Comparison of ENCODE assay signal across 1 cellular context in the genomic region with DNA sequence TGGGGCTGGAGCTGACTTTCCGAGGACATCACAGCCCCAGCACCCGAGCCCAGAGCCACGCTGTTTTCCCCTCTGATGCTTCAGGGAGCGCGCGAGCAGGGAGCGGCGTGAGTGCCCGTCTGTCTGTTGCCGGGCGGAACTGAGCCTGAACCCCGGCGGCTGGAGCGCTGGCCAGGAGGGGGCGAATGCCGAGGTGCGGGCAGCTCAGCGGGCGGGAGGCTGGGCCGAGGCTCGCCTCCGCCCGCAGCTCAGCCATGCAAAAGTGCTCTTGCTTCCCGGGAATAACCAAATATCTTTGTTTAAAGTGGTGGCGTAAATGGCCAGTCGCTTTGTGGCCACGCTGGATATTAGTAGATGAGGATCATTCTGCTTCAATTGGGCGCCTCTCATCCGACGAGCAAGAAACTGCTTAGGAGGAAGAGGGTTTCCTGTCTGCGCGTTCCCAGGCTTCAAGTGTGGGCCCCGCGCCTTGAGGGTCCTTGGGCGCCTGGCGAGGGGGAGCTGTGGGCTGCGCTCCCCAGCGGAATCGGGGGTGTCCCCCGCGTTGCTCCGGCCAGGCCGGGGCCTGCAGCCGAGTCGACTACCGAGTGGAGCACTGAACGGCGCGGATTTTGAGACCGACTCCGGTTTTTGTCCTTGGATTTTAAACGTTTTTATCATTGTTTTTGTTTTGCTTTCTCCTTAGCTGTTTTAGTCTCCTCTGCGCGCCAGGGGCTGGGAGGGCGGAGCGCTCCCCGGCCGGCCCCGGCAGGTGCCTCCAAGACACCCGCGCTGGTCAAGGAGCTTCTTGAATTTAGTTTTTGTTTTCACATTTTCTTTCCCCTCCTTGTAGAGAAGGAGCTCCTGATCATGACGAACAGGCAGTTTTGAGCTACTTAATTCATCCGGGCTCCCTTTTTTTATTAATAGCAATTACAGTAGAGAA.
TF ChIP-seq lines count a peak whose summit lies in the region.

No MANE protein-coding gene starts in this region.

TF ChIP-seq in K562, 482 proteins besides CTCF, POLR2A, EP300 and RAD21:
- TF ChIP-seq ZKSCAN8 (CRISPR knock-in tag; IDR thresholded peaks at IDR 0.05) (no peak), PCBP2 (IDR thresholded peaks at IDR 0.05; ENCODE audit: low read depth, low read length, poor library complexity, severe bottlenecking) (no peak), ZNF561 (CRISPR knock-in tag; conservative IDR thresholded peaks at IDR 0.05) (no peak), ELF4 (CRISPR knock-in tag; IDR thresholded peaks at IDR 0.05) (no peak), HDAC8 (tag; IDR thresholded peaks at IDR 0.05) (no peak), L3MBTL2 (IDR thresholded peaks at IDR 0.05) (no peak), ZSCAN32 (CRISPR knock-in tag; IDR thresholded peaks at IDR 0.05) (no peak), ZNF778 (CRISPR knock-in tag; IDR thresholded peaks at IDR 0.05) (no peak), CEBPB (tag; IDR thresholded peaks at IDR 0.05) (no peak), E2F3 (CRISPR knock-in tag; IDR thresholded peaks at IDR 0.05) (no peak), ZNF707 (CRISPR knock-in tag; conservative IDR thresholded peaks at IDR 0.05) (no peak), PURB (CRISPR knock-in tag; IDR thresholded peaks at IDR 0.05; ENCODE audit: low read depth) (no peak)
- TF ChIP-seq, protein P1, sequence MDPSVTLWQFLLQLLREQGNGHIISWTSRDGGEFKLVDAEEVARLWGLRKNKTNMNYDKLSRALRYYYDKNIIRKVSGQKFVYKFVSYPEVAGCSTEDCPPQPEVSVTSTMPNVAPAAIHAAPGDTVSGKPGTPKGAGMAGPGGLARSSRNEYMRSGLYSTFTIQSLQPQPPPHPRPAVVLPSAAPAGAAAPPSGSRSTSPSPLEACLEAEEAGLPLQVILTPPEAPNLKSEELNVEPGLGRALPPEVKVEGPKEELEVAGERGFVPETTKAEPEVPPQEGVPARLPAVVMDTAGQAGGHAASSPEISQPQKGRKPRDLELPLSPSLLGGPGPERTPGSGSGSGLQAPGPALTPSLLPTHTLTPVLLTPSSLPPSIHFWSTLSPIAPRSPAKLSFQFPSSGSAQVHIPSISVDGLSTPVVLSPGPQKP (CRISPR knock-in tag; IDR thresholded peaks at IDR 0.05), result no peak
- TF ChIP-seq, protein P2, sequence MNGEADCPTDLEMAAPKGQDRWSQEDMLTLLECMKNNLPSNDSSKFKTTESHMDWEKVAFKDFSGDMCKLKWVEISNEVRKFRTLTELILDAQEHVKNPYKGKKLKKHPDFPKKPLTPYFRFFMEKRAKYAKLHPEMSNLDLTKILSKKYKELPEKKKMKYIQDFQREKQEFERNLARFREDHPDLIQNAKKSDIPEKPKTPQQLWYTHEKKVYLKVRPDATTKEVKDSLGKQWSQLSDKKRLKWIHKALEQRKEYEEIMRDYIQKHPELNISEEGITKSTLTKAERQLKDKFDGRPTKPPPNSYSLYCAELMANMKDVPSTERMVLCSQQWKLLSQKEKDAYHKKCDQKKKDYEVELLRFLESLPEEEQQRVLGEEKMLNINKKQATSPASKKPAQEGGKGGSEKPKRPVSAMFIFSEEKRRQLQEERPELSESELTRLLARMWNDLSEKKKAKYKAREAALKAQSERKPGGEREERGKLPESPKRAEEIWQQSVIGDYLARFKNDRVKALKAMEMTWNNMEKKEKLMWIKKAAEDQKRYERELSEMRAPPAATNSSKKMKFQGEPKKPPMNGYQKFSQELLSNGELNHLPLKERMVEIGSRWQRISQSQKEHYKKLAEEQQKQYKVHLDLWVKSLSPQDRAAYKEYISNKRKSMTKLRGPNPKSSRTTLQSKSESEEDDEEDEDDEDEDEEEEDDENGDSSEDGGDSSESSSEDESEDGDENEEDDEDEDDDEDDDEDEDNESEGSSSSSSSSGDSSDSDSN (IDR thresholded peaks at IDR 0.05; ENCODE audit: borderline replicate concordance in 1 of 2, low read depth in 2 of 2, low read length in 2 of 2), result no peak
- TF ChIP-seq, protein P3, sequence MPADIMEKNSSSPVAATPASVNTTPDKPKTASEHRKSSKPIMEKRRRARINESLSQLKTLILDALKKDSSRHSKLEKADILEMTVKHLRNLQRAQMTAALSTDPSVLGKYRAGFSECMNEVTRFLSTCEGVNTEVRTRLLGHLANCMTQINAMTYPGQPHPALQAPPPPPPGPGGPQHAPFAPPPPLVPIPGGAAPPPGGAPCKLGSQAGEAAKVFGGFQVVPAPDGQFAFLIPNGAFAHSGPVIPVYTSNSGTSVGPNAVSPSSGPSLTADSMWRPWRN (IDR thresholded peaks at IDR 0.05; ENCODE audit: low read depth), result no peak
- TF ChIP-seq, protein P4, sequence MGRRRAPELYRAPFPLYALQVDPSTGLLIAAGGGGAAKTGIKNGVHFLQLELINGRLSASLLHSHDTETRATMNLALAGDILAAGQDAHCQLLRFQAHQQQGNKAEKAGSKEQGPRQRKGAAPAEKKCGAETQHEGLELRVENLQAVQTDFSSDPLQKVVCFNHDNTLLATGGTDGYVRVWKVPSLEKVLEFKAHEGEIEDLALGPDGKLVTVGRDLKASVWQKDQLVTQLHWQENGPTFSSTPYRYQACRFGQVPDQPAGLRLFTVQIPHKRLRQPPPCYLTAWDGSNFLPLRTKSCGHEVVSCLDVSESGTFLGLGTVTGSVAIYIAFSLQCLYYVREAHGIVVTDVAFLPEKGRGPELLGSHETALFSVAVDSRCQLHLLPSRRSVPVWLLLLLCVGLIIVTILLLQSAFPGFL (CRISPR knock-in tag; IDR thresholded peaks at IDR 0.05), result no peak
- TF ChIP-seq, protein P5, sequence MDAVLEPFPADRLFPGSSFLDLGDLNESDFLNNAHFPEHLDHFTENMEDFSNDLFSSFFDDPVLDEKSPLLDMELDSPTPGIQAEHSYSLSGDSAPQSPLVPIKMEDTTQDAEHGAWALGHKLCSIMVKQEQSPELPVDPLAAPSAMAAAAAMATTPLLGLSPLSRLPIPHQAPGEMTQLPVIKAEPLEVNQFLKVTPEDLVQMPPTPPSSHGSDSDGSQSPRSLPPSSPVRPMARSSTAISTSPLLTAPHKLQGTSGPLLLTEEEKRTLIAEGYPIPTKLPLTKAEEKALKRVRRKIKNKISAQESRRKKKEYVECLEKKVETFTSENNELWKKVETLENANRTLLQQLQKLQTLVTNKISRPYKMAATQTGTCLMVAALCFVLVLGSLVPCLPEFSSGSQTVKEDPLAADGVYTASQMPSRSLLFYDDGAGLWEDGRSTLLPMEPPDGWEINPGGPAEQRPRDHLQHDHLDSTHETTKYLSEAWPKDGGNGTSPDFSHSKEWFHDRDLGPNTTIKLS (IDR thresholded peaks at IDR 0.05; ENCODE audit: borderline replicate concordance, low read depth), result no peak
